In the genomic region with DNA sequence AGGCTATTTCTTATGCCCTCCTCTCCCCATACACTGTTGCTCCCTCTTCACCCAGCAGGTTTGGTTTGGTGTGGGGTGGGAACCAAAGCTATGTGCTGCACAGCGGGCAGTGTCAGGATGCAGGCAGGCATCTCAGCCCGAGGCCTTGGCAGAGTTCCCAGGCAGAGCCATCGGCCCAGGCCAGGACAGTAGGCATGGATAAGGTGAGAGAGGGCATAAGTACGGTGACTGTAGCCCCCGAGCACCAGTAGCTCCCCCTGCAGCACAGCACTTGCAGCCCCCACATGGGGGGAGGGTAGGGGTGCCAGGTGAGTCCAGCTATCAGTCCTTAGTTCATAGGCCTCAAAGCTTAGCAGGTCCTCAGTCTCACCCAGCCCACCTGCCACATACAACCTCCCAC, we compare ENCODE assay signal across 17 cellular contexts. TPM values are rescaled to one million over a fixed set of nuclear protein-coding genes. Genes with fewer than 3 reads are reported as not detected.
DNase-seq lines count a peak whose midpoint lies in the region; ATAC-seq, FAIRE-seq and TF ChIP-seq lines count a peak whose summit lies in the region.
"Had no signal": no experiment of that assay in that cellular context is flagged by ENCODE, and none has a peak within 500 bp of the region (broad histone marks: within the 10 kb centered on the region; RNA-seq: fewer than 3 reads in every experiment).

No MANE protein-coding gene starts in this region.

- FAIRE-seq in K562 (lab: Jason Lieb, UNC): no peak
- FAIRE-seq: A204.1 had no signal

- no TSS peak for BruUV-seq in K562 (replicated peaks; lab: Mats Ljungman, UMichigan)

- no peak for TF ChIP-seq POLR2A in K562 (conservative IDR thresholded peaks at IDR 0.05)
- TF ChIP-seq POLR2A in spleen (IDR thresholded peaks at IDR 0.05): no peak

- H3K27me3 ChIP-seq in K562 (ENCODE audit: control insufficient read depth in 2 of 2, insufficient read depth in 2 of 2, low read length in 2 of 2): no peaks in the 10 kb centered on the region
- no peaks in the 10 kb centered on the region for H3K27me3 ChIP-seq in spleen (replicated peaks in 1 of 7)
- H3K27me3 ChIP-seq: testis had no signal

- no peak for TF ChIP-seq EP300 in K562 (IDR thresholded peaks at IDR 0.05; ENCODE audit: low read length)

- H3K9me1 ChIP-seq in K562 (ENCODE audit: control insufficient read depth, insufficient read depth, low read length): no peaks in the 10 kb centered on the region

- 79% methylated on average over 2 of the region's 5 CpGs for WGBS in K562 (ENCODE audit: insufficient coverage, low coverage, missing lambda C conversion rate)
- 18 to 36% (median 29%) methylated on average over 3 to 5 of the region's 5 CpGs for WGBS in spleen, 5 donors

- TF ChIP-seq RAD21 in K562 (CRISPR knock-in tag; conservative IDR thresholded peaks at IDR 0.05 in 1 of 2, IDR thresholded peaks at IDR 0.05 in 1 of 2): no peak

- H3K9ac ChIP-seq in K562 (ENCODE audit: insufficient read depth in 1 of 2, low read depth in 2 of 2, low read length in 2 of 2): peak overlapping the region in 1 of 2 experiments; percentile 64; a peak in 3 of 4 replicates

- intact Hi-C loops in K562 (cut with micrococcal nuclease): no loop called here
- intact Hi-C loops in spleen (cut with DNase I; ENCODE audit: low total_unique reads): no loop called here

- peak overlapping the region; percentile 82 for H3K4me2 ChIP-seq in K562 (ENCODE audit: insufficient read depth, low read length)

- no peak for TF ChIP-seq CTCF in K562 (IDR thresholded peaks at IDR 0.05 in 2 of 3, conservative IDR thresholded peaks at IDR 0.05 in 1 of 3; ENCODE audit: insufficient read depth in 2 of 3, low read depth in 1 of 3, low read length in 3 of 3)
- no peak for TF ChIP-seq CTCF in spleen (IDR thresholded peaks at IDR 0.05 in 8 of 11, conservative IDR thresholded peaks at IDR 0.05 in 3 of 11)

- peak overlapping the region; percentile 33; the same call in 1 of the 2 replicates for H3K4me3 ChIP-seq in K562
- H3K4me3 ChIP-seq in spleen: no peak overlapping the region
- H3K4me3 ChIP-seq: testis had no signal

- H3K4me1 ChIP-seq in K562 (replicated peaks in 1 of 2; ENCODE audit: control insufficient read depth in 2 of 2, insufficient read depth in 2 of 2, low read length in 2 of 2) (peaks cover 22 to 26% of the 10 kb centered on the region in 2 experiments; a peak in 4 of 5 replicates), spleen (peaks cover 23 to 49% (median 40%) of the 10 kb centered on the region in 6 donors)
- H3K4me1 ChIP-seq: testis had no signal

- H3K27ac ChIP-seq in K562 (ENCODE audit: extremely low read depth, low read depth, low read length) (no peak overlapping the region), spleen (peak overlapping the region; percentile 59 to 88 (median 84))
- H3K27ac ChIP-seq: testis had no signal

- POLR2A ChIA-PET in K562 (lab: Yijun Ruan, JAX): no interaction called here

- in situ Hi-C loops in K562 (cut with MboI): no loop called here

- H3K36me3 ChIP-seq in K562 (ENCODE audit: control insufficient read depth, insufficient read depth, low read length): no peaks in the 10 kb centered on the region
- H3K36me3 ChIP-seq in spleen: no peaks in the 10 kb centered on the region

- CTCF ChIA-PET in K562 (lab: Yijun Ruan, JAX; ENCODE audit: low intra/inter-chr PET ratio): no interaction called here

- peak; percentile 20 for DNase-seq in SIG-M5 treated with dmso at 0.1 percent for 504 hours (lab: John Stamatoyannopoulos, UW; ENCODE audit: unreplicated experiment)
- DNase-seq in SIG-M5 (lab: John Stamatoyannopoulos, UW): no peak
- DNase-seq in KG1 (lab: John Stamatoyannopoulos, UW): peak; percentile 55
- DNase-seq in K562 (ENCODE audit: extremely low read depth in 1 of 4, low spot score in 3 of 4): no peak
- peak; percentile 80 for DNase-seq in spleen
- DNase-seq in NCI-H1105 (lab: John Stamatoyannopoulos, UW): no peak
- DNase-seq: activated CD4-positive, alpha-beta T cell treated with anti-CD3 and anti-CD28 coated beads, Interleukin-2, amount 10 ng/mL, durations not matched to agents 7 days and 5 days; activated gamma-delta T cell; COR-L47; left colon; NCI-H1930; NCI-H774; T-helper 9 cell; testis had no signal

- H2AFZ ChIP-seq in K562 (ENCODE audit: low read depth, low read length): no peak overlapping the region; the same call in 1 of the 2 replicates

- H3K79me2 ChIP-seq in K562 (ENCODE audit: control insufficient read depth, insufficient read depth, low read length): no peaks in the 10 kb centered on the region; the same call in 2 of the 3 replicates

- H4K20me1 ChIP-seq in K562 (replicated peaks; ENCODE audit: control insufficient read depth, insufficient read depth, low read length): no peaks in the 10 kb centered on the region

- H3K9me3 ChIP-seq in K562 (replicated peaks; ENCODE audit: control insufficient read depth, insufficient read depth, low read depth, low read length): no peaks in the 10 kb centered on the region
- H3K9me3 ChIP-seq in spleen: no peaks in the 10 kb centered on the region
- H3K9me3 ChIP-seq: testis had no signal

- ATAC-seq in K562 (no peak), GM21717 (IDR thresholded peaks at IDR 0.05; ENCODE audit: unreplicated experiment) (no peak), HG03108 (IDR thresholded peaks at IDR 0.05; ENCODE audit: unreplicated experiment) (no peak)
- ATAC-seq: left colon had no signal

RNA-seq across cellular contexts. Expression of a gene that starts 7.2 kb away (rescaled TPM):
- total RNA-seq in K562 (2011; cell fraction: chromatin; rRNA removed; ENCODE audit: low replicate concordance): 0.12 TPM in 1 of 2 replicates, not detected in the other
- total RNA-seq in K562 (2011; cell fraction: nucleolus; rRNA removed): not detected in 2 replicates
- 0.07 TPM in 1 of 2 replicates, not detected in the other for total RNA-seq in K562 (2011; cell fraction: nucleoplasm; rRNA removed)
- not detected in 2 replicates for total RNA-seq in K562 (2014; rRNA removed)
- not detected in 2 replicates for total RNA-seq in K562 (2014; rRNA removed; fragmentation: Illumina TruSeq; extraction: Trizol)
- total RNA-seq in K562 (2015; rRNA removed; fragmentation: Illumina TruSeq; extraction: Trizol): 0.04 TPM in 2 replicates
- total RNA-seq in K562 (2021): 0.02 TPM in 1 of 2 replicates, not detected in the other
- polyA plus RNA-seq in K562 (2011; rRNA removed): not detected in 2 replicates
- not detected in 2 replicates for polyA plus RNA-seq in K562 (2011; cell fraction: cytosol; rRNA removed)
- 0.03 and 0.06 TPM in 2 replicates for polyA plus RNA-seq in K562 (2011; cell fraction: nucleus; rRNA removed)
- polyA plus RNA-seq in K562 (2012): 0.12 TPM in 2 replicates
- not detected in 2 replicates for polyA plus RNA-seq in K562 (2014; fragmentation: Illumina TruSeq; extraction: Trizol)
- polyA plus RNA-seq in K562 (2014; fragmentation: Nextera tagmentation; extraction: Ambion mirVana): under 1 TPM; 0.13 to 0.27 TPM
- polyA plus RNA-seq in K562 (2014; rRNA removed): 0.15 TPM in 1 of 2 replicates, not detected in the other
- polyA minus RNA-seq in K562 (2011; rRNA and poly(A)+ RNA removed): 0.06 TPM in 1 of 2 replicates, not detected in the other
- polyA minus RNA-seq in K562 (2011; cell fraction: cytosol; rRNA and poly(A)+ RNA removed): not detected in 2 replicates
- under 0.01 and 0.11 TPM in 2 replicates for polyA minus RNA-seq in K562 (2011; cell fraction: nucleus; rRNA and poly(A)+ RNA removed)
- 1 to 10 TPM in 2 of 7 donors, under 1 TPM in 4, not detected in 1; 0.47 to 2.9 (median 0.86) TPM for total RNA-seq in spleen
- polyA plus RNA-seq in spleen: under 1 TPM; 0.22 to 0.54 (median 0.32) TPM

RNA-seq across cellular contexts. Expression of a gene that starts 15.5 kb away (rescaled TPM):
- total RNA-seq in K562 (2011; cell fraction: chromatin; rRNA removed; ENCODE audit: low replicate concordance): 71.3 and 83.9 TPM in 2 replicates
- total RNA-seq in K562 (2011; cell fraction: nucleolus; rRNA removed): 27.0 and 37.0 TPM in 2 replicates
- 32.2 and 34.5 TPM in 2 replicates for total RNA-seq in K562 (2011; cell fraction: nucleoplasm; rRNA removed)
- 4.4 and 4.5 TPM in 2 replicates for total RNA-seq in K562 (2014; rRNA removed)
- total RNA-seq in K562 (2014; rRNA removed; fragmentation: Illumina TruSeq; extraction: Trizol): 7.3 and 8.0 TPM in 2 replicates
- total RNA-seq in K562 (2015; rRNA removed; fragmentation: Illumina TruSeq; extraction: Trizol): 5.6 and 6.6 TPM in 2 replicates
- total RNA-seq in K562 (2021): 6.9 and 8.4 TPM in 2 replicates
- polyA plus RNA-seq in K562 (2011; rRNA removed): 7.1 and 11.8 TPM in 2 replicates
- polyA plus RNA-seq in K562 (2011; cell fraction: cytosol; rRNA removed): 4.0 and 4.2 TPM in 2 replicates
- polyA plus RNA-seq in K562 (2011; cell fraction: nucleus; rRNA removed): 37.1 and 39.2 TPM in 2 replicates
- polyA plus RNA-seq in K562 (2012): 6.9 and 14.5 TPM in 2 replicates
- 9.7 and 12.2 TPM in 2 replicates for polyA plus RNA-seq in K562 (2014; fragmentation: Illumina TruSeq; extraction: Trizol)
- 1 to 10 TPM; 1.0 to 1.3 TPM for polyA plus RNA-seq in K562 (2014; fragmentation: Nextera tagmentation; extraction: Ambion mirVana)
- 6.0 and 7.4 TPM in 2 replicates for polyA plus RNA-seq in K562 (2014; rRNA removed)
- 15.4 and 15.7 TPM in 2 replicates for polyA minus RNA-seq in K562 (2011; rRNA and poly(A)+ RNA removed)
- 4.8 and 5.3 TPM in 2 replicates for polyA minus RNA-seq in K562 (2011; cell fraction: cytosol; rRNA and poly(A)+ RNA removed)
- 13.5 and 23.5 TPM in 2 replicates for polyA minus RNA-seq in K562 (2011; cell fraction: nucleus; rRNA and poly(A)+ RNA removed)
- total RNA-seq in spleen: 10 to 100 TPM; 55.1 to 91.7 (median 70.5) TPM
- 10 to 100 TPM; 19.2 to 38.7 (median 26.7) TPM for polyA plus RNA-seq in spleen

RNA-seq across cellular contexts. Expression of a gene that starts 25.8 kb away (rescaled TPM):
- 124 and 166 TPM in 2 replicates for total RNA-seq in K562 (2011; cell fraction: chromatin; rRNA removed; ENCODE audit: low replicate concordance)
- 148 and 154 TPM in 2 replicates for total RNA-seq in K562 (2011; cell fraction: nucleolus; rRNA removed)
- total RNA-seq in K562 (2011; cell fraction: nucleoplasm; rRNA removed): 122 and 133 TPM in 2 replicates
- total RNA-seq in K562 (2014; rRNA removed) (47.8 and 48.9 TPM in 2 replicates), K562 (2014; rRNA removed; fragmentation: Illumina TruSeq; extraction: Trizol) (35.6 and 36.9 TPM in 2 replicates), K562 (2015; rRNA removed; fragmentation: Illumina TruSeq; extraction: Trizol) (42.3 and 44.1 TPM in 2 replicates), K562 (2021) (31.4 and 39.1 TPM in 2 replicates), spleen (100 to 1,000 TPM in 2 of 7 donors, 10 to 100 TPM in 5; 48.6 to 110 (median 72.6) TPM)
- polyA plus RNA-seq in K562 (2011; rRNA removed) (49.3 and 65.2 TPM in 2 replicates), K562 (2014; fragmentation: Illumina TruSeq; extraction: Trizol) (31.4 and 36.4 TPM in 2 replicates), K562 (2014; fragmentation: Nextera tagmentation; extraction: Ambion mirVana) (10 to 100 TPM; 32.1 to 59.2 TPM), K562 (2014; rRNA removed) (51.1 and 61.1 TPM in 2 replicates), spleen (100 to 1,000 TPM in 1 of 3 donors, 10 to 100 TPM in 2; 78.7 to 107 (median 87.1) TPM)
- 108 and 117 TPM in 2 replicates for polyA plus RNA-seq in K562 (2011; cell fraction: cytosol; rRNA removed)
- 143 and 149 TPM in 2 replicates for polyA plus RNA-seq in K562 (2011; cell fraction: nucleus; rRNA removed)
- 37.0 and 40.1 TPM in 2 replicates for polyA plus RNA-seq in K562 (2012)
- polyA minus RNA-seq in K562 (2011; rRNA and poly(A)+ RNA removed): 73.0 and 76.7 TPM in 2 replicates
- 25.3 and 34.6 TPM in 2 replicates for polyA minus RNA-seq in K562 (2011; cell fraction: cytosol; rRNA and poly(A)+ RNA removed)
- 63.1 and 78.1 TPM in 2 replicates for polyA minus RNA-seq in K562 (2011; cell fraction: nucleus; rRNA and poly(A)+ RNA removed)

RNA-seq across cellular contexts. Expression of a gene that starts 26.2 kb away (rescaled TPM):
- total RNA-seq in K562 (2011; cell fraction: chromatin; rRNA removed; ENCODE audit: low replicate concordance): 34.9 and 40.9 TPM in 2 replicates
- 31.0 and 33.6 TPM in 2 replicates for total RNA-seq in K562 (2011; cell fraction: nucleolus; rRNA removed)
- 40.3 and 47.9 TPM in 2 replicates for total RNA-seq in K562 (2011; cell fraction: nucleoplasm; rRNA removed)
- total RNA-seq in K562 (2014; rRNA removed): 157 and 188 TPM in 2 replicates
- 49.5 and 50.2 TPM in 2 replicates for total RNA-seq in K562 (2014; rRNA removed; fragmentation: Illumina TruSeq; extraction: Trizol)
- 54.8 and 63.8 TPM in 2 replicates for total RNA-seq in K562 (2015; rRNA removed; fragmentation: Illumina TruSeq; extraction: Trizol)
- total RNA-seq in K562 (2021): 142 and 143 TPM in 2 replicates
- polyA plus RNA-seq in K562 (2011; rRNA removed): 224 and 225 TPM in 2 replicates
- polyA plus RNA-seq in K562 (2011; cell fraction: cytosol; rRNA removed): 321 and 341 TPM in 2 replicates
- polyA plus RNA-seq in K562 (2011; cell fraction: nucleus; rRNA removed): 175 and 219 TPM in 2 replicates
- polyA plus RNA-seq in K562 (2012): 161 and 174 TPM in 2 replicates
- polyA plus RNA-seq in K562 (2014; fragmentation: Illumina TruSeq; extraction: Trizol): 212 and 274 TPM in 2 replicates
- 100 to 1,000 TPM; 158 to 234 TPM for polyA plus RNA-seq in K562 (2014; fragmentation: Nextera tagmentation; extraction: Ambion mirVana)
- polyA plus RNA-seq in K562 (2014; rRNA removed): 218 and 222 TPM in 2 replicates
- polyA minus RNA-seq in K562 (2011; rRNA and poly(A)+ RNA removed): 141 and 166 TPM in 2 replicates
- polyA minus RNA-seq in K562 (2011; cell fraction: cytosol; rRNA and poly(A)+ RNA removed): 59.7 and 65.9 TPM in 2 replicates
- 14.0 and 29.0 TPM in 2 replicates for polyA minus RNA-seq in K562 (2011; cell fraction: nucleus; rRNA and poly(A)+ RNA removed)
- total RNA-seq in spleen: 100 to 1,000 TPM in 6 of 7 donors, 10 to 100 TPM in 1; 89.4 to 153 (median 104) TPM
- polyA plus RNA-seq in spleen: 100 to 1,000 TPM; 139 to 151 (median 140) TPM

RNA-seq across cellular contexts. Expression of a gene that starts 32.4 kb away (rescaled TPM):
- 39.4 and 59.8 TPM in 2 replicates for total RNA-seq in K562 (2011; cell fraction: chromatin; rRNA removed; ENCODE audit: low replicate concordance)
- total RNA-seq in K562 (2011; cell fraction: nucleolus; rRNA removed): 44.1 and 49.7 TPM in 2 replicates
- 51.0 and 52.4 TPM in 2 replicates for total RNA-seq in K562 (2011; cell fraction: nucleoplasm; rRNA removed)
- total RNA-seq in K562 (2014; rRNA removed): 10.3 and 10.9 TPM in 2 replicates
- 8.6 and 10.2 TPM in 2 replicates for total RNA-seq in K562 (2014; rRNA removed; fragmentation: Illumina TruSeq; extraction: Trizol)
- total RNA-seq in K562 (2015; rRNA removed; fragmentation: Illumina TruSeq; extraction: Trizol): 10.7 and 11.7 TPM in 2 replicates
- total RNA-seq in K562 (2021): 15.1 and 20.9 TPM in 2 replicates
- 17.7 and 30.2 TPM in 2 replicates for polyA plus RNA-seq in K562 (2011; rRNA removed)
- polyA plus RNA-seq in K562 (2011; cell fraction: cytosol; rRNA removed): 20.6 and 21.5 TPM in 2 replicates
- polyA plus RNA-seq in K562 (2011; cell fraction: nucleus; rRNA removed): 95.5 and 114 TPM in 2 replicates
- polyA plus RNA-seq in K562 (2012): 14.4 and 21.9 TPM in 2 replicates
- 14.9 and 16.6 TPM in 2 replicates for polyA plus RNA-seq in K562 (2014; fragmentation: Illumina TruSeq; extraction: Trizol)
- 1 to 10 TPM; 5.3 to 7.4 TPM for polyA plus RNA-seq in K562 (2014; fragmentation: Nextera tagmentation; extraction: Ambion mirVana)
- 16.0 and 18.9 TPM in 2 replicates for polyA plus RNA-seq in K562 (2014; rRNA removed)
- 9.1 and 12.0 TPM in 2 replicates for polyA minus RNA-seq in K562 (2011; rRNA and poly(A)+ RNA removed)
- polyA minus RNA-seq in K562 (2011; cell fraction: cytosol; rRNA and poly(A)+ RNA removed): 4.4 and 6.0 TPM in 2 replicates
- polyA minus RNA-seq in K562 (2011; cell fraction: nucleus; rRNA and poly(A)+ RNA removed): 15.5 and 27.3 TPM in 2 replicates
- total RNA-seq in spleen: 10 to 100 TPM; 32.5 to 45.6 (median 38.4) TPM
- 10 to 100 TPM; 37.1 to 79.6 (median 55.9) TPM for polyA plus RNA-seq in spleen

Comparison
In these comparisons a context has a peak if more than half of its experiments do, and no peak if none do; other contexts are left out.
1. DNase-seq: peak in SIG-M5 treated with dmso at 0.1 percent for 504 hours (single experiment), KG1 (single experiment) and spleen (single experiment); none in SIG-M5 (single experiment), K562 (0 of 4) and NCI-H1105 (single experiment).